In genomic region chr17:47072881-47073280, GRCh38 we compare ENCODE assay signal across 1 cellular context.
TF ChIP-seq lines count a peak whose summit lies in the region.

No MANE protein-coding gene starts in this region.

TF ChIP-seq in IMR-90, 13 proteins besides CTCF, POLR2A, EP300 and RAD21:
- TF ChIP-seq NFE2L2 (IDR thresholded peaks at IDR 0.05; ENCODE audit: low read depth, low read length) (no peak), SMC3 (IDR thresholded peaks at IDR 0.05; ENCODE audit: low read depth, low read length) (no peak), CEBPB (IDR thresholded peaks at IDR 0.05; ENCODE audit: low read depth, low read length) (no peak), USF2 (IDR thresholded peaks at IDR 0.05; ENCODE audit: low read depth, low read length) (no peak), FOS (IDR thresholded peaks at IDR 0.05; ENCODE audit: low read depth, low read length) (no peak), RFX5 (IDR thresholded peaks at IDR 0.05; ENCODE audit: low read depth, low read length) (no peak), ELK1 (IDR thresholded peaks at IDR 0.05; ENCODE audit: borderline replicate concordance, low read depth, low read length) (no peak), MAFK (IDR thresholded peaks at IDR 0.05; ENCODE audit: low read depth, low read length) (no peak), BHLHE40 (IDR thresholded peaks at IDR 0.05; ENCODE audit: low read depth, low read length) (no peak), RCOR1 (IDR thresholded peaks at IDR 0.05; ENCODE audit: insufficient replicate concordance, low read length) (no peak), MXI1 (IDR thresholded peaks at IDR 0.05; ENCODE audit: borderline replicate concordance, low read depth, low read length) (no peak), CHD1 (IDR thresholded peaks at IDR 0.05; ENCODE audit: low read depth, low read length) (no peak), MAZ (IDR thresholded peaks at IDR 0.05; ENCODE audit: borderline replicate concordance, low read depth, low read length) (no peak)
